14 cellular contexts compared by ENCODE assay signal in genomic region chr6:69339163-69339550, GRCh38.
DNase-seq lines count a peak whose midpoint lies in the region; ATAC-seq and TF ChIP-seq lines count a peak whose summit lies in the region.
"Had no signal": no experiment of that assay in that cellular context is flagged by ENCODE, and none has a peak within 500 bp of the region (broad histone marks: within the 10 kb centered on the region; RNA-seq: fewer than 3 reads in every experiment).

No MANE protein-coding gene starts in this region.

- no peak for TF ChIP-seq CTCF in astrocyte of the spinal cord (IDR thresholded peaks at IDR 0.05; ENCODE audit: low read depth, low read length)

- in situ Hi-C loops in astrocyte of the spinal cord (cut with HindIII; ENCODE audit: low sequenced_read_pairs) = no loop called here

- peak; percentile 6 for DNase-seq in NCI-H2107 treated with DMSO at 0.1 percent for 48 hours (lab: John Stamatoyannopoulos, UW; ENCODE audit: unreplicated experiment)
- no peak for DNase-seq in NCI-H2107 (lab: John Stamatoyannopoulos, UW)
- DNase-seq in astrocyte of the spinal cord (ENCODE audit: low read depth, low spot score) = peak; percentile 1
- DNase-seq in midbrain (lab: John Stamatoyannopoulos, UW) = no peak
- DNase-seq: AML-193; Caco-2; Calu3; CD4-positive, alpha-beta T cell; CD8-positive, alpha-beta T cell; DMS79 treated with DMSO at 0.1 percent for 48 hours; GF-D8 had no signal

- no peak for ATAC-seq in GM18868 (IDR thresholded peaks at IDR 0.05; ENCODE audit: unreplicated experiment)
- ATAC-seq: A549; CD8-positive, alpha-beta T cell had no signal

- H3K4me3 ChIP-seq in astrocyte of the spinal cord (ENCODE audit: low read depth, low read length) = no peak overlapping the region
- H3K4me3 ChIP-seq: A549; BLaER1 treated with 17β-estradiol and CSF1 and Interleukin-3, amounts not matched to agents 10 nM and 100 nM had no signal

Comparison
In these comparisons a context has a peak if more than half of its experiments do, and no peak if none do; other contexts are left out.
1. DNase-seq: peak in NCI-H2107 treated with DMSO at 0.1 percent for 48 hours (single experiment) and astrocyte of the spinal cord (single experiment); none in NCI-H2107 (single experiment) and midbrain (single experiment).